ENCODE assay signal across 23 cellular contexts in the genomic region with DNA sequence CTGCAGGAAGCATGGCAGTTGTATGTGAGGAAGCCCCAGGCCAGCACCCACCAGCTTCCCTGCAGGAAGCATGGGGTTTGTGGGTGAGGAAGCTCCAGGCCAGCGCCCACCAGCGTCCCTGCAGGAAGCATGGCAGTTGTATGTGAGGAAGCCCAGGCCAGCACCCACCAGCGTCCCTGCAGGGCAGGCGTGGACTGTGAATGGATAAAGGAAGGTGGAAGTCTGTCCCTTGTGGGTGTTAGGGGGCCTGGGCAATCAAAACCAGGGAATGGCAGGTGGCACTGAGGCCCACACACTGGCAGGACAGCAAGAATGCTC.
"Had no signal": no experiment of that assay in that cellular context is flagged by ENCODE, and none has a peak within 500 bp of the region (broad histone marks: within the 10 kb centered on the region; RNA-seq: fewer than 3 reads in every experiment).

No MANE protein-coding gene starts in this region.

- H3K9me3 ChIP-seq: left lung, testis, vagina had no signal

- H3K27me3 ChIP-seq: left lung, testis, vagina had no signal

- H3K9me3 Mint-ChIP-seq: activated naive CD4-positive, alpha-beta T cell treated with anti-CD3 and anti-CD28 coated beads, Interleukin-2, amount 50 U/mL, for 24 hours; activated T-helper 1 cell treated with anti-CD3 and anti-CD28 coated beads, Interleukin-12 subunit alpha, Interleukin-12 subunit beta, Interleukin-2, Interleukin-4 antibody, amounts not matched to agents 30 ng/mL and 10 ng/mL and 1 ng/mL, durations not matched to agents 14 hours and 24 hours and 36 hours; immature natural killer cell had no signal

- H3K4me3 Mint-ChIP-seq: activated CD4-positive, alpha-beta memory T cell treated with anti-CD3 and anti-CD28 coated beads, Interleukin-2, amount 10 ng/mL, durations not matched to agents 7 days and 5 days; activated naive CD4-positive, alpha-beta T cell treated with anti-CD3 and anti-CD28 coated beads, Interleukin-2, amount 50 U/mL, for 24 hours; activated T-helper 1 cell treated with anti-CD3 and anti-CD28 coated beads, Interleukin-12 subunit alpha, Interleukin-12 subunit beta, Interleukin-2, Interleukin-4 antibody, amounts not matched to agents 30 ng/mL and 10 ng/mL and 1 ng/mL, durations not matched to agents 14 hours and 24 hours and 36 hours; brain; nephron progenitor cell; T-helper 17 cell; type B pancreatic cell had no signal

- ATAC-seq: esophagus mucosa, left lung, sciatic nerve, T-helper 17 cell had no signal

- H3K27me3 Mint-ChIP-seq: activated CD4-positive, alpha-beta memory T cell treated with anti-CD3 and anti-CD28 coated beads, Interleukin-2, amount 10 ng/mL, durations not matched to agents 7 days and 5 days; activated naive CD4-positive, alpha-beta T cell treated with anti-CD3 and anti-CD28 coated beads, Interleukin-2, amount 50 U/mL, for 24 hours; brain; T-helper 17 cell; type B pancreatic cell had no signal

- H3K4me1 ChIP-seq: left lung, testis, vagina had no signal

- H3K27ac Mint-ChIP-seq: activated CD4-positive, alpha-beta memory T cell treated with anti-CD3 and anti-CD28 coated beads, Interleukin-2, amount 10 ng/mL, durations not matched to agents 7 days and 5 days; activated naive CD4-positive, alpha-beta T cell treated with anti-CD3 and anti-CD28 coated beads, Interleukin-2, amount 50 U/mL, for 24 hours; activated T-helper 1 cell treated with anti-CD3 and anti-CD28 coated beads, Interleukin-12 subunit alpha, Interleukin-12 subunit beta, Interleukin-2, Interleukin-4 antibody, amounts not matched to agents 30 ng/mL and 10 ng/mL and 1 ng/mL, durations not matched to agents 14 hours and 24 hours and 36 hours; brain; nephron progenitor cell; type B pancreatic cell had no signal

- H3K27ac ChIP-seq: left lung, testis, vagina had no signal

- DNase-seq: activated CD4-positive, alpha-beta memory T cell treated with anti-CD3 and anti-CD28 coated beads, Interleukin-2, amount 10 ng/mL, durations not matched to agents 7 days and 5 days; activated CD4-positive, alpha-beta T cell treated with anti-CD3 and anti-CD28 coated beads for 48 hours; activated gamma-delta T cell; aorta; effector memory CD4-positive, alpha-beta T cell; foreskin melanocyte; kidney glomerular epithelial cell; nephron progenitor cell; occipital lobe; small intestine; stimulated activated CD4-positive, alpha-beta T cell treated with anti-CD3 and anti-CD28 coated beads, Interleukin-2, amount 100 ng/mL, for 24 hours; stimulated activated naive CD4-positive, alpha-beta T cell; T-helper 17 cell; testis had no signal

- H3K4me1 Mint-ChIP-seq: activated naive CD4-positive, alpha-beta T cell treated with anti-CD3 and anti-CD28 coated beads, Interleukin-2, amount 50 U/mL, for 24 hours; brain; nephron progenitor cell; T-helper 17 cell had no signal
